In the genomic region with DNA sequence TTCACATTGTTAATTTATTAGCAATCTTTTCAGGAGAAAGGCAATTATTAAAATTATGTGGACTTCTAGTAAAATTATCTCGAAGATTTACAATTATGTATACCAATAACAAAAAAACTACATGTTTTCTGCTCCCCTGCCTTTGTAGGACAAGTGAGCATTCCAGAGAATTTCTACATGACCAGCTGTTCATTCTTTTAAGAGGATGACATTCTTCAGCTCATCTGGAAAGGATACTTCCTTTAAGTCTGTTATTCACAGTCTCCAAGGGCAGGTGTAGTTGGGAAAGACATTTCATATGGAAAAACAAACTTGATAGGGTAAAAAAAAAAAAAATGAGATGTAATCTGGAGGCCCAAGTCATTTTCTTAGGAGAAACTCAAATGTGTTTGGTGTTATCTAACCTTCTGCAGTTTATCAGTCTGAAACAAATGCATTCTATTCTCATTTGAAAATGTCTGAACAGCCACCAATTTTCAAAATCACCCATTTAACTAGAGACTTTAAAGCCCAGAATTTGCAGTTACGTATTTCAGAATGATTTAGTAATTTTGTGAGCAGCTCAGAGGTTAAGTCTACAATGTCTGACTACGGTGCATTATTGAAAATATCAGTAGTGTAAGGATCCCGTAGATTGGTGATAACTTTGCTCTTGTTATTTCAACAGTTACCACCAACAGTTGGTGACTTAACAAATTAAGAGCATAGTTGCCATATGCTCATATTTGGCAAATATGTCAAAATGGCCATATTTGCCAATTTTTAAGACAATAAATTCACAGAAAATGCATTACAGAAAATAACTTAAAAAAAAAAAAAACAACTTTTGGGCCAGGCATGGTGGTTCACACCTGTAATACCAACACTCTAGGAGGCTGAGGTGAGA, we compare ENCODE assay signal across 8 cellular contexts. TPM values are rescaled to one million over a fixed set of nuclear protein-coding genes. Genes with fewer than 3 reads are reported as not detected.
A peak's percentile ranks its signal among the peaks of the same experiment; 100 is the strongest.
DNase-seq lines count a peak whose midpoint lies in the region; ATAC-seq and TF ChIP-seq lines count a peak whose summit lies in the region.

No MANE protein-coding gene starts in this region.

- H2BK5ac ChIP-seq in mesendoderm (ENCODE audit: low read length) = no peak overlapping the region

- no peak overlapping the region for H3K4me2 ChIP-seq in mesendoderm (ENCODE audit: low read length)

- H3K23ac ChIP-seq in mesendoderm (ENCODE audit: low read length) = no peak overlapping the region

- peak overlapping the region; percentile 89 for H3K4me3 Mint-ChIP-seq in MCF 10A (ENCODE audit: unreplicated experiment)

- POLR2A ChIA-PET in MCF 10A (lab: Yijun Ruan, JAX) = interaction anchor here (0.6 to 8.3 kb wide), 41 partner anchors 7 to 554 kb away, joined by 3 to 76 read pairs (median 4); a partner anchor contains a TSS

- H4K8ac ChIP-seq in mesendoderm (ENCODE audit: low read depth, low read length) = no peak overlapping the region

- TF ChIP-seq CTCF in right atrium auricular region (IDR thresholded peaks at IDR 0.05) (no peak), MCF 10A (IDR thresholded peaks at IDR 0.05; ENCODE audit: unreplicated experiment) (no peak)

- H3K4me1 ChIP-seq in right atrium auricular region (peaks cover 0 to 26% of the 10 kb centered on the region in 2 donors), right cardiac atrium (ENCODE audit: control insufficient read depth, insufficient read depth, low read length) (peaks cover 5% of the 10 kb centered on the region), mesendoderm (ENCODE audit: control insufficient read depth, low read depth, low read length) (peaks cover 5% of the 10 kb centered on the region)

- H3K27ac ChIP-seq in right atrium auricular region (peak overlapping the region; percentile 93 to 97), right cardiac atrium (ENCODE audit: low read length) (no peak overlapping the region), mesendoderm (ENCODE audit: low read depth, low read length) (peak overlapping the region; percentile 99)

- no peak overlapping the region for H3K18ac ChIP-seq in mesendoderm (ENCODE audit: low read length)

- intact Hi-C loops in right cardiac atrium (cut with DNase I) = loop anchor here (5.0 to 10.0 kb wide), 7 partner anchors 96 to 509 kb away; no protein-coding TSS in a partner anchor
- intact Hi-C loops in MCF 10A (cut with micrococcal nuclease) = loop anchor here (5.0 to 10.0 kb wide), 6 partner anchors 101 to 551 kb away; no protein-coding TSS in a partner anchor

- H3K4me3 ChIP-seq in right atrium auricular region (peak overlapping the region in 1 of 2 donors; percentile 81), right cardiac atrium (ENCODE audit: low read length) (no peak overlapping the region), mesendoderm (ENCODE audit: low read length) (no peak overlapping the region)

- peaks cover 21% of the 10 kb centered on the region for H3K79me2 ChIP-seq in mesendoderm (ENCODE audit: control insufficient read depth, insufficient read depth, low read length)

- no peak overlapping the region for H3K56ac ChIP-seq in mesendoderm (ENCODE audit: low read length)

- CTCF ChIA-PET in MCF 10A (lab: Yijun Ruan, JAX) = interaction anchor here (0.6 to 11.6 kb wide), 11 partner anchors 212 to 510 kb away, joined by 3 to 117 read pairs (median 3); no protein-coding TSS in a partner anchor

- H3K27ac Mint-ChIP-seq in MCF 10A (ENCODE audit: low read depth, unreplicated experiment) = peak overlapping the region; percentile 96

- peaks cover 4% of the 10 kb centered on the region for H3K79me1 ChIP-seq in mesendoderm (ENCODE audit: low read length)

- peaks cover 36% of the 10 kb centered on the region for H3K36me3 Mint-ChIP-seq in MCF 10A (ENCODE audit: insufficient read depth, unreplicated experiment)

- no peaks in the 10 kb centered on the region for H3K9me3 ChIP-seq in right atrium auricular region
- H3K9me3 ChIP-seq in right cardiac atrium (ENCODE audit: control insufficient read depth, low read length) = no peaks in the 10 kb centered on the region

- no peak overlapping the region for H2AK5ac ChIP-seq in mesendoderm (ENCODE audit: low read length)

- peak overlapping the region; percentile 93 for H3K9ac ChIP-seq in mesendoderm (ENCODE audit: low read length)

- H4K5ac ChIP-seq in mesendoderm (ENCODE audit: low read length) = no peak overlapping the region

- peaks cover 33% of the 10 kb centered on the region for H3K4me1 Mint-ChIP-seq in MCF 10A (ENCODE audit: insufficient read depth, unreplicated experiment)

- WGBS in right cardiac atrium = 82% methylated on average over 4 of the region's 4 CpGs
- no CpG with 5 or more reads among the region's 4 CpGs for WGBS in mesendoderm (ENCODE audit: extremely low coverage, insufficient coverage, low lambda C conversion rate)

- no TSS peak for BruUV-seq in MCF 10A (replicated peaks; lab: Mats Ljungman, UMichigan)

- ATAC-seq in right cardiac atrium (no peak), GM19463 (IDR thresholded peaks at IDR 0.05; ENCODE audit: unreplicated experiment) (no peak), HG03439 (IDR thresholded peaks at IDR 0.05; ENCODE audit: unreplicated experiment) (no peak)

- no peak for DNase-seq in right atrium auricular region (ENCODE audit: low spot score)
- DNase-seq in right cardiac atrium = no peak
- no peak for DNase-seq in MCF 10A (ENCODE audit: unreplicated experiment)
- no peak for DNase-seq in mesendoderm
- DNase-seq in medulla oblongata (ENCODE audit: extremely low spot score) = no peak
- DNase-seq in hypothalamus (lab: John Stamatoyannopoulos, UW) = no peak

- H2BK15ac ChIP-seq in mesendoderm (replicated peaks; ENCODE audit: low read depth) = no peak overlapping the region

- no peak overlapping the region for H2BK120ac ChIP-seq in mesendoderm (ENCODE audit: low read depth, low read length)

- no peaks in the 10 kb centered on the region for H3K27me3 Mint-ChIP-seq in MCF 10A (ENCODE audit: insufficient read depth, unreplicated experiment)

- no peak overlapping the region for H3K4ac ChIP-seq in mesendoderm (ENCODE audit: low read depth, low read length)

- H3K9me3 Mint-ChIP-seq in MCF 10A (ENCODE audit: unreplicated experiment) = no peaks in the 10 kb centered on the region

- H3K27me3 ChIP-seq in right atrium auricular region = no peaks in the 10 kb centered on the region
- H3K27me3 ChIP-seq in right cardiac atrium (ENCODE audit: control insufficient read depth, insufficient read depth) = no peaks in the 10 kb centered on the region
- no peaks in the 10 kb centered on the region for H3K27me3 ChIP-seq in mesendoderm (ENCODE audit: insufficient read depth, low read length, poor library complexity)

- H3K36me3 ChIP-seq in right atrium auricular region (no peaks in the 10 kb centered on the region), mesendoderm (ENCODE audit: control insufficient read depth, insufficient read depth, low read length) (no peaks in the 10 kb centered on the region)

RNA-seq across cellular contexts. Expression of a gene that starts 1.8 kb away (rescaled TPM):
- 10 to 100 TPM in 1 of 2 donors, 1 to 10 TPM in 1; 6.7 to 22.2 TPM for total RNA-seq in right atrium auricular region
- 1 to 10 TPM; 2.0 to 5.9 (median 3.5) TPM for total RNA-seq in right cardiac atrium
- 3.9 TPM for polyA plus RNA-seq in right cardiac atrium
- 183 and 203 TPM in 2 replicates for total RNA-seq in MCF 10A (2022)
- 9.4 TPM for polyA plus RNA-seq in mesendoderm (2013, experiment 1 of 2)
- polyA plus RNA-seq in mesendoderm (2013, experiment 2 of 2) = 10.2 TPM

RNA-seq across cellular contexts. Expression of a gene that starts 51.1 kb away (rescaled TPM):
- total RNA-seq in right atrium auricular region (100 to 1,000 TPM; 255 to 332 TPM), right cardiac atrium (100 to 1,000 TPM; 352 to 471 (median 401) TPM), MCF 10A (2022) (327 and 493 TPM in 2 replicates)
- 335 TPM for polyA plus RNA-seq in right cardiac atrium
- 1,210 TPM for polyA plus RNA-seq in mesendoderm (2013, experiment 1 of 2)
- polyA plus RNA-seq in mesendoderm (2013, experiment 2 of 2) = 1,188 TPM
